ENCODE assay signal across 1 cellular context in genomic region chr3:125652349-125652748, GRCh38.
TF ChIP-seq lines count a peak whose summit lies in the region.

No MANE protein-coding gene starts in this region.

TF ChIP-seq in IMR-90, 13 proteins besides CTCF, POLR2A, EP300 and RAD21 (continued from another document):
- TF ChIP-seq USF2 (IDR thresholded peaks at IDR 0.05; ENCODE audit: low read depth, low read length) (no peak), RFX5 (IDR thresholded peaks at IDR 0.05; ENCODE audit: low read depth, low read length) (no peak), MAFK (IDR thresholded peaks at IDR 0.05; ENCODE audit: low read depth, low read length) (no peak), SMC3 (IDR thresholded peaks at IDR 0.05; ENCODE audit: low read depth, low read length) (no peak), CHD1 (IDR thresholded peaks at IDR 0.05; ENCODE audit: low read depth, low read length) (no peak), FOS (IDR thresholded peaks at IDR 0.05; ENCODE audit: low read depth, low read length) (no peak)
TF ChIP-seq in IMR-90: peak in this region for 0.
